Comparison of ENCODE assay signal across 20 cellular contexts in the genomic region with DNA sequence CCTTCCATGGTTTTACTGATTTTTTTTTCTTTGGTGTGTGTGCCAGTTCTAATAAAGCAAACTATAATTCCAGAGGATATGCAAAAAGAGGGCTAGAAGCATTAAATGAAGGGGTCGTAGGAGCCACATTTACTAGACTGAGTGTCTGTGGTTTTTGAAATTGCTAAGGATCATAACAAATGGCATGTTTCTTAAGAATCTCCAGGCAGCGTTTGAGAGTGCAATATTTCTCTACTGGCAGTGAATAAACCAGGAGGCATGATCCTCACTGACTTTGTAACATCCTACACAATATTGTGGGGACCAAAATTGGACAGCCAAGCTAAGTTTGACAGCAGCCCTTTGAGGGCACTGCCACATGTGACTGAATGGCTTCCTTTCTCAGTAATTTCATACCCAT.
DNase-seq lines count a peak whose midpoint lies in the region; ATAC-seq and TF ChIP-seq lines count a peak whose summit lies in the region.
"Had no signal": no experiment of that assay in that cellular context is flagged by ENCODE, and none has a peak within 500 bp of the region (broad histone marks: within the 10 kb centered on the region; RNA-seq: fewer than 3 reads in every experiment).

No MANE protein-coding gene starts in this region.

- TF ChIP-seq EP300 in SK-N-SH (IDR thresholded peaks at IDR 0.05; ENCODE audit: borderline replicate concordance in 1 of 2, low read depth in 1 of 2, low read length in 1 of 2), result no peak

- H3K36me3 ChIP-seq in SK-N-SH (replicated peaks in 1 of 2; ENCODE audit: control insufficient read depth in 1 of 2, insufficient read depth in 2 of 2, low read length in 1 of 2) (no peaks in the 10 kb centered on the region), adipocyte (ENCODE audit: control insufficient read depth, insufficient read depth, low read length, severe bottlenecking) (no peaks in the 10 kb centered on the region), iPS-18a (ENCODE audit: control insufficient read depth, low read depth, low read length) (no peaks in the 10 kb centered on the region), smooth muscle cell (ENCODE audit: low read depth) (no peaks in the 10 kb centered on the region)
- H3K36me3 ChIP-seq: HAP-1 had no signal

- no peaks in the 10 kb centered on the region for H3K9me2 ChIP-seq in SK-N-SH

- no peaks in the 10 kb centered on the region for H3K27me3 Mint-ChIP-seq in activated CD4-positive, alpha-beta memory T cell treated with anti-CD3 and anti-CD28 coated beads for 36 hours
- H3K27me3 Mint-ChIP-seq: CD4-positive, alpha-beta T cell; IgD-negative memory B cell had no signal

- WGBS in SK-N-SH (ENCODE audit: low lambda C conversion rate), result 69% methylated on average over 2 of the region's 2 CpGs
- WGBS in smooth muscle cell (ENCODE audit: low lambda C conversion rate), result 12% methylated on average over 2 of the region's 2 CpGs

- H3K9me3 ChIP-seq in SK-N-SH, result no peaks in the 10 kb centered on the region
- no peaks in the 10 kb centered on the region for H3K9me3 ChIP-seq in adipocyte (ENCODE audit: control insufficient read depth, low read length)
- H3K9me3 ChIP-seq in iPS-18a (ENCODE audit: control insufficient read depth, low read depth, low read length), result no peaks in the 10 kb centered on the region
- no peaks in the 10 kb centered on the region for H3K9me3 ChIP-seq in smooth muscle cell (replicated peaks; ENCODE audit: low read depth)
- H3K9me3 ChIP-seq: A549, HAP-1 had no signal

- POLR2A ChIA-PET in SK-N-SH (lab: Yijun Ruan, JAX), result no interaction called here
- POLR2A ChIA-PET in activated CD4-positive, alpha-beta memory T cell treated with anti-CD3 and anti-CD28 coated beads for 36 hours (lab: Charles Lee), result no interaction called here

- no peak overlapping the region for H2AFZ ChIP-seq in SK-N-SH (ENCODE audit: low read depth)
- no peak overlapping the region for H2AFZ ChIP-seq in smooth muscle cell (ENCODE audit: low read depth)

- intact Hi-C loops in activated CD4-positive, alpha-beta memory T cell treated with anti-CD3 and anti-CD28 coated beads for 36 hours (cut with micrococcal nuclease), result no loop called here

- peaks cover 3 to 7% of the 10 kb centered on the region in 2 experiments; a peak in 2 of 4 replicates for H3K4me1 ChIP-seq in SK-N-SH (ENCODE audit: control insufficient read depth in 1 of 2, insufficient read depth in 2 of 2, low read depth in 1 of 2, low read length in 1 of 2)
- H3K4me1 ChIP-seq in adipocyte (ENCODE audit: control insufficient read depth, insufficient read depth, low read length), result peaks cover 23% of the 10 kb centered on the region
- H3K4me1 ChIP-seq in iPS-18a (ENCODE audit: control insufficient read depth, low read depth, low read length), result peaks cover 7% of the 10 kb centered on the region
- H3K4me1 ChIP-seq in smooth muscle cell (ENCODE audit: low read depth), result no peaks in the 10 kb centered on the region
- H3K4me1 ChIP-seq: A549, HAP-1 had no signal

- H3K27me3 ChIP-seq in SK-N-SH (ENCODE audit: insufficient read depth) (no peaks in the 10 kb centered on the region), adipocyte (replicated peaks; ENCODE audit: control insufficient read depth, insufficient read depth, low read length) (no peaks in the 10 kb centered on the region), iPS-18a (ENCODE audit: control insufficient read depth, insufficient read depth, low read length) (no peaks in the 10 kb centered on the region), smooth muscle cell (ENCODE audit: low read depth) (no peaks in the 10 kb centered on the region)

- TF ChIP-seq RAD21 in SK-N-SH (IDR thresholded peaks at IDR 0.05; ENCODE audit: low read length), result no peak

- H3K4me3 ChIP-seq in SK-N-SH (ENCODE audit: low read depth in 2 of 2, low read length in 1 of 2) (no peak overlapping the region), adipocyte (ENCODE audit: low read length) (no peak overlapping the region), iPS-18a (ENCODE audit: low read length) (no peak overlapping the region), smooth muscle cell (no peak overlapping the region)
- H3K4me3 ChIP-seq: A549, HAP-1 had no signal

- H3K4me1 Mint-ChIP-seq in activated CD4-positive, alpha-beta memory T cell treated with anti-CD3 and anti-CD28 coated beads for 36 hours (ENCODE audit: low read depth), result no peaks in the 10 kb centered on the region

- no peak for DNase-seq in SK-N-SH
- DNase-seq in adipocyte (ENCODE audit: low read depth), result no peak
- DNase-seq in smooth muscle cell (lab: John Stamatoyannopoulos, UW; ENCODE audit: unreplicated experiment), result no peak
- no peak for DNase-seq in NCI-H146 (lab: John Stamatoyannopoulos, UW)
- no peak for DNase-seq in activated CD4-positive, alpha-beta memory T cell treated with anti-CD3 and anti-CD28 coated beads for 36 hours
- DNase-seq in activated CD4-positive, alpha-beta T cell treated with anti-CD3 and anti-CD28 coated beads, Interleukin-2, amount 50 U/mL, for 1 hour, result no peak
- DNase-seq: AML-193; CD4-positive, alpha-beta T cell; DMS153; DMS79 treated with DMSO at 0.1 percent for 48 hours; GF-D8; GOT3 had no signal

- H3K27ac Mint-ChIP-seq in activated CD4-positive, alpha-beta memory T cell treated with anti-CD3 and anti-CD28 coated beads for 36 hours, result no peak overlapping the region
- H3K27ac Mint-ChIP-seq: CD4-positive, alpha-beta T cell; IgD-negative memory B cell had no signal

- H3K79me2 ChIP-seq in SK-N-SH (ENCODE audit: insufficient read depth) (no peaks in the 10 kb centered on the region), smooth muscle cell (ENCODE audit: low read depth) (no peaks in the 10 kb centered on the region)

- H3F3A ChIP-seq in SK-N-SH (replicated peaks; ENCODE audit: insufficient read depth) (peaks cover 6% of the 10 kb centered on the region), smooth muscle cell (ENCODE audit: low read depth) (peaks cover 6% of the 10 kb centered on the region)

- H4K20me1 ChIP-seq in SK-N-SH (ENCODE audit: insufficient read depth) (no peaks in the 10 kb centered on the region), smooth muscle cell (ENCODE audit: low read depth) (no peaks in the 10 kb centered on the region)

- H3K36me3 Mint-ChIP-seq in activated CD4-positive, alpha-beta memory T cell treated with anti-CD3 and anti-CD28 coated beads for 36 hours, result no peaks in the 10 kb centered on the region

- CTCF ChIA-PET in SK-N-SH (lab: Yijun Ruan, JAX), result interaction anchor here (0.7 kb wide), 1 partner anchor 16 kb away, joined by 3 read pairs; no protein-coding TSS in a partner anchor
- CTCF ChIA-PET in activated CD4-positive, alpha-beta memory T cell treated with anti-CD3 and anti-CD28 coated beads for 36 hours (lab: Charles Lee), result no interaction called here

- no peak overlapping the region for H3K4me2 ChIP-seq in SK-N-SH
- peak overlapping the region; percentile 48 for H3K4me2 ChIP-seq in smooth muscle cell
- H3K4me2 ChIP-seq: A549 had no signal

- no peak overlapping the region for H3K4me3 Mint-ChIP-seq in activated CD4-positive, alpha-beta memory T cell treated with anti-CD3 and anti-CD28 coated beads for 36 hours
- H3K4me3 Mint-ChIP-seq: CD4-positive, alpha-beta T cell; IgD-negative memory B cell had no signal

- peak; percentile 53; the same call in 2 of the 3 replicates for ATAC-seq in SK-N-SH treated with all-trans-retinoic acid at 6 μM for 48 hours
- ATAC-seq: A549, HepG2 had no signal

- H3K9ac ChIP-seq in SK-N-SH (no peak overlapping the region), adipocyte (ENCODE audit: low read length) (peak overlapping the region; percentile 23), iPS-18a (ENCODE audit: low read length) (no peak overlapping the region), smooth muscle cell (ENCODE audit: low read depth) (no peak overlapping the region)

- H3K27ac ChIP-seq in SK-N-SH (ENCODE audit: low read depth in 2 of 2, low read length in 1 of 2), result no peak overlapping the region; a peak in 1 of 4 replicates
- H3K27ac ChIP-seq in iPS-18a (ENCODE audit: low read length), result peak overlapping the region; percentile 67
- H3K27ac ChIP-seq in smooth muscle cell (ENCODE audit: low read depth), result no peak overlapping the region
- H3K27ac ChIP-seq: 22Rv1, A549, HL-60 had no signal

- no peaks in the 10 kb centered on the region for H3K9me3 Mint-ChIP-seq in activated CD4-positive, alpha-beta memory T cell treated with anti-CD3 and anti-CD28 coated beads for 36 hours
- H3K9me3 Mint-ChIP-seq: CD4-positive, alpha-beta T cell; IgD-negative memory B cell had no signal

- TF ChIP-seq CTCF in SK-N-SH (IDR thresholded peaks at IDR 0.05) (no peak), smooth muscle cell (IDR thresholded peaks at IDR 0.05; ENCODE audit: borderline replicate concordance, insufficient read depth, poor library complexity, severe bottlenecking) (no peak)

TF ChIP-seq in SK-N-SH treated with all-trans-retinoic acid at 6 μM for 48 hours, 23 proteins besides CTCF, POLR2A, EP300 and RAD21 (continues in another document):
- TF ChIP-seq ZNF8 (CRISPR knock-in tag; IDR thresholded peaks at IDR 0.05) (no peak), CSDC2 (CRISPR knock-in tag; IDR thresholded peaks at IDR 0.05) (no peak)
- TF ChIP-seq, protein P1, sequence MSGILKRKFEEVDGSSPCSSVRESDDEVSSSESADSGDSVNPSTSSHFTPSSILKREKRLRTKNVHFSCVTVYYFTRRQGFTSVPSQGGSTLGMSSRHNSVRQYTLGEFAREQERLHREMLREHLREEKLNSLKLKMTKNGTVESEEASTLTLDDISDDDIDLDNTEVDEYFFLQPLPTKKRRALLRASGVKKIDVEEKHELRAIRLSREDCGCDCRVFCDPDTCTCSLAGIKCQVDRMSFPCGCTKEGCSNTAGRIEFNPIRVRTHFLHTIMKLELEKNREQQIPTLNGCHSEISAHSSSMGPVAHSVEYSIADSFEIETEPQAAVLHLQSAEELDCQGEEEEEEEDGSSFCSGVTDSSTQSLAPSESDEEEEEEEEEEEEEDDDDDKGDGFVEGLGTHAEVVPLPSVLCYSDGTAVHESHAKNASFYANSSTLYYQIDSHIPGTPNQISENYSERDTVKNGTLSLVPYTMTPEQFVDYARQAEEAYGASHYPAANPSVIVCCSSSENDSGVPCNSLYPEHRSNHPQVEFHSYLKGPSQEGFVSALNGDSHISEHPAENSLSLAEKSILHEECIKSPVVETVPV (CRISPR knock-in tag; IDR thresholded peaks at IDR 0.05), result no peak

TF ChIP-seq in SK-N-SH, 30 proteins besides CTCF, POLR2A, EP300 and RAD21 (continues in another document):
- TF ChIP-seq RFX5 (IDR thresholded peaks at IDR 0.05; ENCODE audit: low read length) (no peak), NRF1 (IDR thresholded peaks at IDR 0.05; ENCODE audit: low read depth, low read length) (no peak), ELF1 (IDR thresholded peaks at IDR 0.05) (no peak), TAF1 (IDR thresholded peaks at IDR 0.05; ENCODE audit: borderline replicate concordance, low read depth, low read length) (no peak), POLR2AphosphoS5 (IDR thresholded peaks at IDR 0.05; ENCODE audit: low read depth, low read length) (no peak), SIN3A (IDR thresholded peaks at IDR 0.05; ENCODE audit: borderline replicate concordance, low read depth, low read length) (no peak), CHD2 (IDR thresholded peaks at IDR 0.05; ENCODE audit: low read length, partially characterized antibody) (no peak), SMC3 (IDR thresholded peaks at IDR 0.05; ENCODE audit: low read depth, low read length) (no peak), FOXJ3 (CRISPR knock-in tag; IDR thresholded peaks at IDR 0.05) (no peak), NFIC (IDR thresholded peaks at IDR 0.05; ENCODE audit: borderline replicate concordance) (no peak)
